ENCODE assay signal across 9 cellular contexts in the genomic region with DNA sequence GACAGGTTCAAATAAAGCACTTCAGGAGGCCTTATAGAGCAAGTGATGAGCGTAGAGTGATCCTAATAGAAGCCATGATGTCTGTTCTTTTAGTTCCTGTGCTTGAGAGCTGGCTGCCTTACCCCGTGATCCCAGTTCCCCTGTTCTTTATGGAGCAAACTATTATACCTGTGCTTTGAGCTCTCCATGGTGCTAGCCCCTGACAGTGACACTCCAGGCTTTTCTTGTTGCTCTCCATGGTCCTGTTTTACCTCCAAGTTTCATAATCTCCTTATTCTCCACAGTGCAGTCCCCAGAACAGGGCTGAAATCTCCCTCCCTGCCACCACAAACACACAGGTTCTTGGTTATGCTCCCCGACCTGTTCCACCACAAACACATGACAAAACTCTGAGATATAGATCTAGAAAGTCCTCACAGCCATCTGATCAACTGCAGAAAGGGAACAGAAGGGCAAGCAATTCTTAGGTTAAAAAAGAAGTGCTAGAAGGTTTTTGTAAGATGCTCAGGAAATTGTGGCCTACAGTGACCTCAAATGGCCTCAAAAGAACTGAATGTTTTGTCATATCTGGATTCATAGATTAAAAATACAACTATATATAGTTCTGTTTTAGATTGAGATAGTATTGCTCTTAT. TPM values are rescaled to one million over a fixed set of nuclear protein-coding genes. Genes with fewer than 3 reads are reported as not detected.
DNase-seq lines count a peak whose midpoint lies in the region; ATAC-seq, FAIRE-seq and TF ChIP-seq lines count a peak whose summit lies in the region.
"Had no signal": no experiment of that assay in that cellular context is flagged by ENCODE, and none has a peak within 500 bp of the region (broad histone marks: within the 10 kb centered on the region; RNA-seq: fewer than 3 reads in every experiment).

No MANE protein-coding gene starts in this region.

- no peaks in the 10 kb centered on the region for H3F3A ChIP-seq in smooth muscle cell (ENCODE audit: low read depth)

- no peak overlapping the region for H3K27ac ChIP-seq in smooth muscle cell (ENCODE audit: low read depth)
- H3K27ac ChIP-seq: epithelial cell of prostate had no signal

- no peak for TF ChIP-seq CTCF in LNCaP clone FGC (IDR thresholded peaks at IDR 0.05; ENCODE audit: control insufficient read depth, extremely low read depth, insufficient read depth)
- no peak for TF ChIP-seq CTCF in smooth muscle cell (IDR thresholded peaks at IDR 0.05; ENCODE audit: borderline replicate concordance, insufficient read depth, poor library complexity, severe bottlenecking)

- H3K9me3 ChIP-seq in smooth muscle cell (replicated peaks; ENCODE audit: low read depth) = no peaks in the 10 kb centered on the region

- H3K9me3 Mint-ChIP-seq in activated naive CD8-positive, alpha-beta T cell treated with anti-CD3 and anti-CD28 coated beads, Interleukin-2, amount 50 U/mL, for 24 hours = no peaks in the 10 kb centered on the region

- peak; percentile 20 for ATAC-seq in activated naive CD8-positive, alpha-beta T cell treated with anti-CD3 and anti-CD28 coated beads, Interleukin-2, amount 50 U/mL, for 24 hours

- no peak overlapping the region for H3K4me2 ChIP-seq in smooth muscle cell

- FAIRE-seq in GM12891 (lab: Jason Lieb, UNC) = no peak

- TF ChIP-seq POLR2A in GM12891 (IDR thresholded peaks at IDR 0.05; ENCODE audit: low read depth, low read length) = no peak

- no peak overlapping the region for H3K27ac Mint-ChIP-seq in activated naive CD8-positive, alpha-beta T cell treated with anti-CD3 and anti-CD28 coated beads, Interleukin-2, amount 50 U/mL, for 24 hours

- no peak overlapping the region for H3K4me3 Mint-ChIP-seq in activated naive CD8-positive, alpha-beta T cell treated with anti-CD3 and anti-CD28 coated beads, Interleukin-2, amount 50 U/mL, for 24 hours

- H3K9ac ChIP-seq in smooth muscle cell (ENCODE audit: low read depth) = no peak overlapping the region

- H3K4me1 ChIP-seq in smooth muscle cell (ENCODE audit: low read depth) = no peaks in the 10 kb centered on the region

- no peak overlapping the region for H2AFZ ChIP-seq in smooth muscle cell (ENCODE audit: low read depth)

- H3K4me3 ChIP-seq in LNCaP clone FGC (ENCODE audit: low read depth, low read length) (no peak overlapping the region), smooth muscle cell (no peak overlapping the region)

- peaks cover 19% of the 10 kb centered on the region for H3K27me3 ChIP-seq in smooth muscle cell (ENCODE audit: low read depth)

- H4K20me1 ChIP-seq in smooth muscle cell (ENCODE audit: low read depth) = peaks cover 25% of the 10 kb centered on the region

- DNase-seq in GM04504 (ENCODE audit: low read depth) (peak; percentile 17), LNCaP clone FGC (ENCODE audit: low read depth) (peak; percentile 60), left kidney (ENCODE audit: low read depth, low spot score) (peak; percentile 96), GM12891 (ENCODE audit: insufficient read length, low spot score) (no peak), smooth muscle cell (lab: John Stamatoyannopoulos, UW; ENCODE audit: unreplicated experiment) (no peak), anterior cingulate cortex (lab: John Stamatoyannopoulos, UW) (no peak), NCI-H146 (lab: John Stamatoyannopoulos, UW) (no peak)
- DNase-seq in activated naive CD8-positive, alpha-beta T cell treated with anti-CD3 and anti-CD28 coated beads, Interleukin-2, amount 50 U/mL, for 24 hours = peak; percentile 27

- H3K27me3 Mint-ChIP-seq in activated naive CD8-positive, alpha-beta T cell treated with anti-CD3 and anti-CD28 coated beads, Interleukin-2, amount 50 U/mL, for 24 hours = peaks cover 41% of the 10 kb centered on the region

- no peaks in the 10 kb centered on the region for H3K4me1 Mint-ChIP-seq in activated naive CD8-positive, alpha-beta T cell treated with anti-CD3 and anti-CD28 coated beads, Interleukin-2, amount 50 U/mL, for 24 hours

- no peaks in the 10 kb centered on the region for H3K36me3 ChIP-seq in smooth muscle cell (ENCODE audit: low read depth)

- H3K79me2 ChIP-seq in smooth muscle cell (ENCODE audit: low read depth) = no peaks in the 10 kb centered on the region

- no peaks in the 10 kb centered on the region for H3K36me3 Mint-ChIP-seq in activated naive CD8-positive, alpha-beta T cell treated with anti-CD3 and anti-CD28 coated beads, Interleukin-2, amount 50 U/mL, for 24 hours (ENCODE audit: low read depth)

- WGBS in smooth muscle cell (ENCODE audit: low lambda C conversion rate) = 5% methylated on average over 3 of the region's 3 CpGs

TF ChIP-seq in GM12891, 5 proteins besides CTCF, POLR2A, EP300 and RAD21:
- TF ChIP-seq PAX5 (IDR thresholded peaks at IDR 0.05; ENCODE audit: insufficient read depth, low read length, severe bottlenecking) = no peak
- TF ChIP-seq POLR2AphosphoS5 (IDR thresholded peaks at IDR 0.05; ENCODE audit: low read depth, low read length) = no peak
- no peak for TF ChIP-seq POU2F2 (IDR thresholded peaks at IDR 0.05; ENCODE audit: low read depth, low read length)
- TF ChIP-seq TAF1 (IDR thresholded peaks at IDR 0.05; ENCODE audit: low read depth, low read length) = no peak
- no peak for TF ChIP-seq SPI1 (IDR thresholded peaks at IDR 0.05; ENCODE audit: low read depth, low read length)

RNA-seq across cellular contexts. Expression of a gene that starts 6.0 kb away (rescaled TPM):
- 0.35 TPM for polyA plus RNA-seq in GM12891 (2012; ENCODE audit: low read depth, missing spikeins)
- total RNA-seq in smooth muscle cell = 0.54 and 0.90 TPM in 2 replicates
- 0.74 and 1.2 TPM in 2 replicates for polyA plus RNA-seq in smooth muscle cell

RNA-seq across cellular contexts. Expression of a gene that starts 27.3 kb away (rescaled TPM):
- 1.3 TPM for polyA plus RNA-seq in GM12891 (2012; ENCODE audit: low read depth, missing spikeins)
- 0.04 TPM in 1 of 2 replicates, not detected in the other for total RNA-seq in smooth muscle cell
- polyA plus RNA-seq in smooth muscle cell = 0.25 TPM in 1 of 2 replicates, not detected in the other

Comparison
In these comparisons a context has a peak if more than half of its experiments do, and no peak if none do; other contexts are left out.
1. DNase-seq: peak in GM04504 (single experiment), LNCaP clone FGC (single experiment), activated naive CD8-positive, alpha-beta T cell treated with anti-CD3 and anti-CD28 coated beads, Interleukin-2, amount 50 U/mL, for 24 hours (single experiment) and left kidney (single experiment); none in GM12891 (single experiment), smooth muscle cell (single experiment), anterior cingulate cortex (0 of 58) and NCI-H146 (single experiment).